9 cellular contexts compared by ENCODE assay signal in the genomic region with DNA sequence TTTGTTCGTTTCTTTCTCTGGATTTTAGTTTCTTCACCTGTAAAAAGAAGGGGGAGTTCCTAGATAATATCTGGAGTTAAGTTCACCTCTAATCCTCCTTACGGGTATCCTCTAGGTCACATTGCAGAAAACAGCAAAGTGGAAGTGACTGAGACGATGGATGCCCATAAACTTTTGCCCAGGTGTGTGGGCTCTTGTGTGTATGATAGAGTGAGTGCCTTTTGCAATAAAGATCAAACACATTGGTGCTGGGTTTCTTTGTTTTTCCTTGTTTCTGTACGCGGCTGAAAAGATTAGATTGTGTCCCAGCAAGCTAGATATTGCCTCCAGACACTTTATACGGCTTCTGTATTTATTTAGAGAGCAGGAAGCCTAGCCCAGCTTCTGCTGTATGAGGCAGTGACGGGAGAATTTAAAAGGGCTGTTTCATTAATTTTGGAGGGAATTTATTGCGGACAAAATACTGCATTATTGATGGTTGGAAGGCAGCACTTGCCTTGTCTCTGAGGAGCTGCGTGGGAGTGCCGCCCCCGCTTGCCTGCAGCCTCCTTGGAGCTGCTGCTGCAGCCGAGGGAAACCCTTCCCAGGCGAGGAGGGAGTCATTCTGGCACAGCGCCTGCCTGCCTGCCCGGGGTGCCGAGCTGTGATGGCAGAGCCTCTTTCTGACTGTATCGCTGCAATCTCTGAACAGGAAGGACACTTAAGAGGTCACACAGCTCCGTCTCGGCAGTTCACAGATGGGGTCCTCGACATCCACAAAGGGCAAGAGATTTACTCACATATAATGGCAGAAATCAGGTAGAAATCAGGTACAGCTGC. TPM values are rescaled to one million over a fixed set of nuclear protein-coding genes. Genes with fewer than 3 reads are reported as not detected.
DNase-seq lines count a peak whose midpoint lies in the region; ATAC-seq and TF ChIP-seq lines count a peak whose summit lies in the region.
"Had no signal": no experiment of that assay in that cellular context is flagged by ENCODE, and none has a peak within 500 bp of the region (broad histone marks: within the 10 kb centered on the region; RNA-seq: fewer than 3 reads in every experiment).

No MANE protein-coding gene starts in this region.

- no peak for ATAC-seq in activated CD8-positive, alpha-beta memory T cell treated with anti-CD3 and anti-CD28 coated beads, Interleukin-2, amount 10 ng/mL, durations not matched to agents 7 days and 5 days
- no peak for ATAC-seq in GM18873 (IDR thresholded peaks at IDR 0.05; ENCODE audit: low FRiP score, unreplicated experiment)
- ATAC-seq in stimulated activated naive B cell treated with anti-CD40 and anti-IgM and Interleukin-4, amounts not matched to agents 10 μg/mL and 1 μg/mL and 100 μg/mL, for 72 hours (replicated peaks) = no peak
- ATAC-seq: esophagus mucosa had no signal

- WGBS in endodermal cell (ENCODE audit: insufficient coverage in 1 of 2, insufficient read length in 1 of 2), 2 experiments = 86 to 88% methylated on average over 16 to 20 of the region's 20 CpGs

- H3K36me3 Mint-ChIP-seq in endodermal cell (ENCODE audit: low read depth) (no peaks in the 10 kb centered on the region), osteocyte (ENCODE audit: unreplicated experiment) (no peaks in the 10 kb centered on the region)
- no peaks in the 10 kb centered on the region for H3K36me3 Mint-ChIP-seq in activated CD8-positive, alpha-beta memory T cell treated with anti-CD3 and anti-CD28 coated beads, Interleukin-2, amount 10 ng/mL, durations not matched to agents 7 days and 5 days
- H3K36me3 Mint-ChIP-seq in stimulated activated naive B cell treated with anti-CD40 and anti-IgM and Interleukin-4, amounts not matched to agents 10 μg/mL and 1 μg/mL and 100 μg/mL, for 72 hours = no peaks in the 10 kb centered on the region

- DNase-seq in DMS153 treated with DMSO at 0.1 percent for 48 hours (lab: John Stamatoyannopoulos, UW; ENCODE audit: unreplicated experiment) (peak; percentile 49), NCI-H345 (lab: John Stamatoyannopoulos, UW) (peak; percentile 77), endodermal cell (peak; percentile 59), occipital lobe (lab: John Stamatoyannopoulos, UW) (peak; percentile 73), osteocyte (ENCODE audit: extremely low spot score, unreplicated experiment) (no peak)
- no peak for DNase-seq in activated CD8-positive, alpha-beta memory T cell treated with anti-CD3 and anti-CD28 coated beads, Interleukin-2, amount 10 ng/mL, durations not matched to agents 7 days and 5 days
- no peak for DNase-seq in stimulated activated naive B cell treated with anti-CD40 and anti-IgM and Interleukin-4, amounts not matched to agents 10 μg/mL and 1 μg/mL and 100 μg/mL, for 72 hours

- H3K9me3 ChIP-seq in endodermal cell (ENCODE audit: control insufficient read depth, low read length) = no peaks in the 10 kb centered on the region

- no peak overlapping the region for H3K4me3 Mint-ChIP-seq in endodermal cell
- no peak overlapping the region for H3K4me3 Mint-ChIP-seq in activated CD8-positive, alpha-beta memory T cell treated with anti-CD3 and anti-CD28 coated beads, Interleukin-2, amount 10 ng/mL, durations not matched to agents 7 days and 5 days
- H3K4me3 Mint-ChIP-seq in osteocyte (ENCODE audit: unreplicated experiment) = no peak overlapping the region
- no peak overlapping the region for H3K4me3 Mint-ChIP-seq in stimulated activated naive B cell treated with anti-CD40 and anti-IgM and Interleukin-4, amounts not matched to agents 10 μg/mL and 1 μg/mL and 100 μg/mL, for 72 hours

- no peak overlapping the region for H3K27ac Mint-ChIP-seq in endodermal cell
- no peak overlapping the region for H3K27ac Mint-ChIP-seq in activated CD8-positive, alpha-beta memory T cell treated with anti-CD3 and anti-CD28 coated beads, Interleukin-2, amount 10 ng/mL, durations not matched to agents 7 days and 5 days
- H3K27ac Mint-ChIP-seq in osteocyte (ENCODE audit: unreplicated experiment) = no peak overlapping the region
- no peak overlapping the region for H3K27ac Mint-ChIP-seq in stimulated activated naive B cell treated with anti-CD40 and anti-IgM and Interleukin-4, amounts not matched to agents 10 μg/mL and 1 μg/mL and 100 μg/mL, for 72 hours

- no peaks in the 10 kb centered on the region for H3K4me1 ChIP-seq in endodermal cell (ENCODE audit: control insufficient read depth, insufficient read depth, low read length)

- no peak overlapping the region for H3K9ac ChIP-seq in endodermal cell (ENCODE audit: extremely low read depth, low read length, poor library complexity, severe bottlenecking)

- H3K27ac ChIP-seq in endodermal cell (ENCODE audit: low read depth, low read length) = no peak overlapping the region

- CTCF ChIA-PET in activated CD8-positive, alpha-beta memory T cell treated with anti-CD3 and anti-CD28 coated beads, Interleukin-2, amount 10 ng/mL, durations not matched to agents 7 days and 5 days (lab: Charles Lee) = no interaction called here

- H3K9me3 Mint-ChIP-seq in endodermal cell (no peaks in the 10 kb centered on the region), osteocyte (ENCODE audit: unreplicated experiment) (no peaks in the 10 kb centered on the region)
- peaks cover 2% of the 10 kb centered on the region for H3K9me3 Mint-ChIP-seq in activated CD8-positive, alpha-beta memory T cell treated with anti-CD3 and anti-CD28 coated beads, Interleukin-2, amount 10 ng/mL, durations not matched to agents 7 days and 5 days (ENCODE audit: low read depth)
- no peaks in the 10 kb centered on the region for H3K9me3 Mint-ChIP-seq in stimulated activated naive B cell treated with anti-CD40 and anti-IgM and Interleukin-4, amounts not matched to agents 10 μg/mL and 1 μg/mL and 100 μg/mL, for 72 hours

- no peaks in the 10 kb centered on the region for H3K27me3 ChIP-seq in endodermal cell (ENCODE audit: control insufficient read depth, insufficient read depth, low read length, poor library complexity, severe bottlenecking)

- TF ChIP-seq CTCF in endodermal cell (conservative IDR thresholded peaks at IDR 0.05) (no peak), osteocyte (IDR thresholded peaks at IDR 0.05) (no peak)

- H3K4me1 Mint-ChIP-seq in endodermal cell (peaks cover 8% of the 10 kb centered on the region), osteocyte (ENCODE audit: unreplicated experiment) (peaks cover 4% of the 10 kb centered on the region)
- H3K4me1 Mint-ChIP-seq in activated CD8-positive, alpha-beta memory T cell treated with anti-CD3 and anti-CD28 coated beads, Interleukin-2, amount 10 ng/mL, durations not matched to agents 7 days and 5 days = no peaks in the 10 kb centered on the region
- H3K4me1 Mint-ChIP-seq in stimulated activated naive B cell treated with anti-CD40 and anti-IgM and Interleukin-4, amounts not matched to agents 10 μg/mL and 1 μg/mL and 100 μg/mL, for 72 hours = no peaks in the 10 kb centered on the region

- H3K27me3 Mint-ChIP-seq in endodermal cell (ENCODE audit: insufficient read depth) = no peaks in the 10 kb centered on the region
- no peaks in the 10 kb centered on the region for H3K27me3 Mint-ChIP-seq in activated CD8-positive, alpha-beta memory T cell treated with anti-CD3 and anti-CD28 coated beads, Interleukin-2, amount 10 ng/mL, durations not matched to agents 7 days and 5 days
- H3K27me3 Mint-ChIP-seq in osteocyte (ENCODE audit: unreplicated experiment) = peaks cover 26% of the 10 kb centered on the region
- H3K27me3 Mint-ChIP-seq in stimulated activated naive B cell treated with anti-CD40 and anti-IgM and Interleukin-4, amounts not matched to agents 10 μg/mL and 1 μg/mL and 100 μg/mL, for 72 hours = peaks cover 0 to 13% of the 10 kb centered on the region in 2 donors

- no peaks in the 10 kb centered on the region for H3K36me3 ChIP-seq in endodermal cell (ENCODE audit: control insufficient read depth, insufficient read depth, low read length)

- no peak overlapping the region for H3K4me3 ChIP-seq in endodermal cell (ENCODE audit: low read length)

RNA-seq across cellular contexts. Expression of gene PYDC2, which starts 38.6 kb away (rescaled TPM):
- total RNA-seq in endodermal cell (not detected), occipital lobe (not detected), osteocyte (not detected in 2 replicates)
- polyA plus RNA-seq in endodermal cell (2013, experiment 1 of 2) = not detected
- polyA plus RNA-seq in endodermal cell (2013, experiment 2 of 2) = not detected
- not detected for total RNA-seq in activated CD8-positive, alpha-beta memory T cell treated with anti-CD3 and anti-CD28 coated beads, Interleukin-2, amount 10 ng/mL, durations not matched to agents 7 days and 5 days
- total RNA-seq: esophagus mucosa had no signal

Comparison
In these comparisons a context has a peak if more than half of its experiments do, and no peak if none do; other contexts are left out.
1. DNase-seq: peak in DMS153 treated with DMSO at 0.1 percent for 48 hours (single experiment), NCI-H345 (single experiment), endodermal cell (single experiment) and occipital lobe (single experiment); none in activated CD8-positive, alpha-beta memory T cell treated with anti-CD3 and anti-CD28 coated beads, Interleukin-2, amount 10 ng/mL, durations not matched to agents 7 days and 5 days (single experiment), osteocyte (single experiment) and stimulated activated naive B cell treated with anti-CD40 and anti-IgM and Interleukin-4, amounts not matched to agents 10 μg/mL and 1 μg/mL and 100 μg/mL, for 72 hours (single experiment).